ENCODE assay signal across 12 cellular contexts in genomic region chr12:52155048-52155868, GRCh38. TPM values are rescaled to one million over a fixed set of nuclear protein-coding genes. Genes with fewer than 3 reads are reported as not detected.
DNase-seq lines count a peak whose midpoint lies in the region; ATAC-seq and TF ChIP-seq lines count a peak whose summit lies in the region.
"Had no signal": no experiment of that assay in that cellular context is flagged by ENCODE, and none has a peak within 500 bp of the region (broad histone marks: within the 10 kb centered on the region; RNA-seq: fewer than 3 reads in every experiment).

No MANE protein-coding gene starts in this region.

- TF ChIP-seq CTCF in heart left ventricle (IDR thresholded peaks at IDR 0.05) (no peak), fibroblast of the aortic adventitia (IDR thresholded peaks at IDR 0.05; ENCODE audit: insufficient read depth, low read length) (no peak), Caco-2 (IDR thresholded peaks at IDR 0.05; ENCODE audit: insufficient read depth in 1 of 2, low read depth in 1 of 2, low read length in 1 of 2, severe bottlenecking in 1 of 2, unreplicated experiment in 1 of 2) (no peak)

- intact Hi-C loops in heart left ventricle (cut with DNase I) (loop anchor here (5.0 to 10.0 kb wide), 11 partner anchors 122 to 830 kb away; no protein-coding TSS in a partner anchor), cardiac septum (cut with DNase I) (loop anchor here (10.0 kb wide), 1 partner anchor 430 kb away; no protein-coding TSS in a partner anchor), Caco-2 (cut with micrococcal nuclease; ENCODE audit: unreplicated experiment) (loop anchor here (5.0 kb wide), 1 partner anchor 152 kb away; no protein-coding TSS in a partner anchor)

- no peaks in the 10 kb centered on the region for H3K4me1 Mint-ChIP-seq in Caco-2 (ENCODE audit: low read depth, unreplicated experiment)
- H3K4me1 Mint-ChIP-seq: neural crest cell had no signal

- no peaks in the 10 kb centered on the region for H3K27me3 Mint-ChIP-seq in Caco-2 (ENCODE audit: insufficient read depth, unreplicated experiment)

- 51 to 62% (median 56%) methylated on average over 7 to 8 of the region's 8 CpGs for WGBS in heart left ventricle, 4 donors
- WGBS in urinary bladder = 58% methylated on average over 8 of the region's 8 CpGs

- peak in 2 of 5 donors; percentile 38 to 51 for DNase-seq in heart left ventricle
- no peak for DNase-seq in cardiac septum (ENCODE audit: low spot score)
- DNase-seq in T-helper 2 cell = peak in 3 of 5 experiments; percentile 25 to 67 (median 30)
- DNase-seq in fibroblast of the aortic adventitia (ENCODE audit: low read depth) = peak; percentile 59
- no peak for DNase-seq in KBM-7
- DNase-seq in Caco-2 = no peak
- DNase-seq: aorta, H7, NCI-H524 had no signal

- peak in 3 of 4 donors; percentile 16 to 40 (median 33) for ATAC-seq in heart left ventricle
- no peak for ATAC-seq in HG03354 (IDR thresholded peaks at IDR 0.05; ENCODE audit: poor library complexity, severe bottlenecking, unreplicated experiment)

- H3K4me1 ChIP-seq in heart left ventricle = peaks cover 4 to 38% (median 10%) of the 10 kb centered on the region in 12 donors
- no peaks in the 10 kb centered on the region for H3K4me1 ChIP-seq in urinary bladder (ENCODE audit: insufficient read depth)
- peaks cover 5% of the 10 kb centered on the region; the same call in 1 of the 2 replicates for H3K4me1 ChIP-seq in Caco-2

- H3K4me3 ChIP-seq in heart left ventricle (no peak overlapping the region), fibroblast of the aortic adventitia (ENCODE audit: low read depth, low read length) (no peak overlapping the region), urinary bladder (ENCODE audit: low read depth, low read length) (no peak overlapping the region), Caco-2 (ENCODE audit: low read depth, low read length) (no peak overlapping the region)

- in situ Hi-C loops in KBM-7 (cut with MboI; ENCODE audit: low pct_unique_long_range_greater_than_20kb, low sequenced_read_pairs) = loop anchor here (10.0 kb wide), 1 partner anchor 720 kb away; no protein-coding TSS in a partner anchor

- H3K36me3 Mint-ChIP-seq in Caco-2 (ENCODE audit: insufficient read depth, unreplicated experiment) = no peaks in the 10 kb centered on the region

- BruUV-seq in Caco-2 (replicated peaks; lab: Mats Ljungman, UMichigan) = no TSS peak

- H3K36me3 ChIP-seq in heart left ventricle = no peaks in the 10 kb centered on the region
- H3K36me3 ChIP-seq in urinary bladder (ENCODE audit: insufficient read depth) = no peaks in the 10 kb centered on the region
- H3K36me3 ChIP-seq in Caco-2 (ENCODE audit: control insufficient read depth, insufficient read depth, low read length) = no peaks in the 10 kb centered on the region

- no peaks in the 10 kb centered on the region for H3K9me3 Mint-ChIP-seq in Caco-2 (ENCODE audit: unreplicated experiment)
- H3K9me3 Mint-ChIP-seq: neural crest cell had no signal

- peak overlapping the region in 2 of 12 donors; percentile 39 to 47 for H3K27ac ChIP-seq in heart left ventricle
- peak overlapping the region; percentile 62 for H3K27ac ChIP-seq in urinary bladder (ENCODE audit: low read depth)

- no peak overlapping the region for H3K4me3 Mint-ChIP-seq in Caco-2 (ENCODE audit: unreplicated experiment)
- H3K4me3 Mint-ChIP-seq: neural crest cell had no signal

- POLR2A ChIA-PET in Caco-2 (lab: Charles Lee) = no interaction called here

- TF ChIP-seq POLR2A in heart left ventricle (IDR thresholded peaks at IDR 0.05) = peak in 1 of 2 donors; percentile 15

- H3K9me3 ChIP-seq in heart left ventricle (no peaks in the 10 kb centered on the region), Caco-2 (no peaks in the 10 kb centered on the region)

- H3K27me3 ChIP-seq in heart left ventricle (no peaks in the 10 kb centered on the region), Caco-2 (replicated peaks; ENCODE audit: control insufficient read depth, insufficient read depth, low read length) (no peaks in the 10 kb centered on the region)

- H3K27ac Mint-ChIP-seq in Caco-2 (ENCODE audit: unreplicated experiment) = no peak overlapping the region

- CTCF ChIA-PET in Caco-2 (lab: Charles Lee) = interaction anchor here (0.7 to 1.4 kb wide), 6 partner anchors 58 to 215 kb away, joined by 3 to 4 read pairs (median 3); no protein-coding TSS in a partner anchor

RNA-seq across cellular contexts. Expression of gene KRT80, which starts 36.6 kb away (rescaled TPM):
- 1 to 10 TPM in 2 of 9 donors, under 1 TPM in 5, not detected in 2; 0.15 to 1.2 (median 0.24) TPM for total RNA-seq in heart left ventricle
- under 1 TPM; 0.08 to 0.72 TPM for polyA plus RNA-seq in heart left ventricle
- total RNA-seq in cardiac septum = 1.2 TPM
- total RNA-seq in fibroblast of the aortic adventitia (ENCODE audit: low replicate concordance) = 0.25 and 0.36 TPM in 2 replicates
- 1.7 TPM for total RNA-seq in urinary bladder
- polyA plus RNA-seq in urinary bladder = 3.0 TPM
- total RNA-seq in Caco-2 (2022) = 0.26 and 0.29 TPM in 2 replicates
- total RNA-seq: H7, neural crest cell had no signal

Comparison
In these comparisons a context has a peak if more than half of its experiments do, and no peak if none do; other contexts are left out.
1. DNase-seq: peak in T-helper 2 cell (3 of 5) and fibroblast of the aortic adventitia (single experiment); none in cardiac septum (single experiment), KBM-7 (single experiment) and Caco-2 (0 of 2).